In the genomic region with DNA sequence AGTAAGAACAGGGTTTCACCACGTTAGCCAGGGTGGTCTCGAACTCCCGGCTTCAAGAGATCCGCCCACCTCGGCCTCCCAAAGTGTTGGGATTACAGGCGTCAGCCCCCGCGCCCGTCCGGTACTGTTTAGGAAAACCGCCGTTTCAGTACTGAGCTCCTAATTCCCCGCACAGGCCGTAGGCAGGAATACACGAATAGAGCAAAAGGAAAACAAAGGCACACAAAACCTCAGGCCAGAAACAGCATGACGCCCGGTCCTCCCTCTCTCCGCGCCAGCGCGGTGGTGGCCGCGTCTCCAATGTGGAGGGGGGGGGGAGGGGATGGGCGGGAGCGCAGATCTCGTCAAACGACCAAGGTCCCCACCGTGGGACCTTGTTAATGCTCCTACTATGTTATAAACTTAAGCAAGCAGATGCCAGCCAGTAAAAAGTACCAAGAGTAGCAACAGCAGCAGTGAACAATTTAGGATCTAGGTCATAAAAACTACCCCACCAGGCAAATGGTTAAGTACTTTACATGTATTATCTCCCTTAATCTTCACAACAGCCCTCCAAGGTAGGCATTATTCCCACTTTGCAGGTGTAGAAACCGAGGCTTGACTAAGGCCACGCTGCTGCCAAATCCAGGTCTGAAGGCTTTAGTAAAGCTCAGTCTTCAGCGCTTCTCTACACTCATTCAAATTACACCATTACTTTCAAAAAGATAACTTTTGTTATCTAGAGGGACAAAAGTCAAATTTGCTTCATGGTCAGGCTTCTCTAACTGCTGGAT, we compare ENCODE assay signal across 8 cellular contexts. TPM values are rescaled to one million over a fixed set of nuclear protein-coding genes. Genes with fewer than 3 reads are reported as not detected.
DNase-seq lines count a peak whose midpoint lies in the region; ATAC-seq and TF ChIP-seq lines count a peak whose summit lies in the region.

No MANE protein-coding gene starts in this region.

- H3K9me3 ChIP-seq in MG63 (no peaks in the 10 kb centered on the region), SU-DHL-6 (ENCODE audit: insufficient read depth, low read length) (no peaks in the 10 kb centered on the region), psoas muscle (no peaks in the 10 kb centered on the region)

- in situ Hi-C loops in astrocyte of the spinal cord (cut with HindIII; ENCODE audit: low sequenced_read_pairs): no loop called here

- TF ChIP-seq CTCF in SU-DHL-6 (IDR thresholded peaks at IDR 0.05; ENCODE audit: insufficient read depth, low read length, poor library complexity, severe bottlenecking): no peak
- no peak for TF ChIP-seq CTCF in astrocyte of the spinal cord (IDR thresholded peaks at IDR 0.05; ENCODE audit: low read depth, low read length)
- no peak for TF ChIP-seq CTCF in psoas muscle (IDR thresholded peaks at IDR 0.05)

- 7 to 8% (median 8%) methylated on average over 24 to 28 of the region's 31 CpGs for WGBS in psoas muscle, 3 donors

- no peaks in the 10 kb centered on the region; the same call in 1 of the 2 replicates for H4K20me1 ChIP-seq in SU-DHL-6 (ENCODE audit: low read depth, low read length)

- intact Hi-C loops in psoas muscle (cut with DNase I): no loop called here

- H3K9ac ChIP-seq in SU-DHL-6 (ENCODE audit: low read length): peak overlapping the region; percentile 85

- peaks cover 13% of the 10 kb centered on the region for H3K4me1 ChIP-seq in psoas muscle

- H3K4me3 ChIP-seq in MG63 (peak overlapping the region; percentile 74), SU-DHL-6 (ENCODE audit: insufficient read depth, low read length, poor library complexity, severe bottlenecking) (peak overlapping the region; percentile 77), astrocyte of the spinal cord (ENCODE audit: low read depth, low read length) (peak overlapping the region; percentile 77), psoas muscle (peak overlapping the region; percentile 99)

- H3K27me3 ChIP-seq in MG63 (no peaks in the 10 kb centered on the region), SU-DHL-6 (ENCODE audit: low read length) (no peaks in the 10 kb centered on the region), psoas muscle (ENCODE audit: insufficient read depth in 3 of 3, low read length in 2 of 3) (no peaks in the 10 kb centered on the region)

- H3K9me2 ChIP-seq in SU-DHL-6 (replicated peaks; ENCODE audit: insufficient read depth, low read length): no peaks in the 10 kb centered on the region

- DNase-seq in ELF-1 (ENCODE audit: low read depth, low spot score) (peak; percentile 85), MG63 (peak; percentile 69), astrocyte of the spinal cord (ENCODE audit: low read depth, low spot score) (peak; percentile 69), hypothalamus (lab: John Stamatoyannopoulos, UW) (peak in 39 of 51 donors; percentile 10 to 70 (median 31)), psoas muscle (peak in 1 of 2 donors; percentile 66)

- H3K4me2 ChIP-seq in SU-DHL-6 (ENCODE audit: low read depth, low read length, poor library complexity, severe bottlenecking): peak overlapping the region; percentile 67

- peak overlapping the region; percentile 72 for H3K27ac ChIP-seq in SU-DHL-6 (ENCODE audit: low read depth, low read length)
- peak overlapping the region; percentile 95 for H3K27ac ChIP-seq in psoas muscle

- ATAC-seq in psoas muscle (peak; percentile 40 to 72 (median 48)), HG03442 (IDR thresholded peaks at IDR 0.05; ENCODE audit: unreplicated experiment) (no peak), GM21390 (IDR thresholded peaks at IDR 0.05; ENCODE audit: unreplicated experiment) (no peak)

- H2AFZ ChIP-seq in SU-DHL-6 (ENCODE audit: low read depth, low read length, severe bottlenecking): no peak overlapping the region

- peaks cover 27% of the 10 kb centered on the region for H3F3A ChIP-seq in SU-DHL-6 (ENCODE audit: insufficient read depth)

- H3K36me3 ChIP-seq in MG63 (peaks cover 31% of the 10 kb centered on the region), SU-DHL-6 (ENCODE audit: low read length) (no peaks in the 10 kb centered on the region), psoas muscle (ENCODE audit: insufficient read depth in 1 of 2, low read depth in 1 of 2) (no peaks in the 10 kb centered on the region)

- peaks cover 59% of the 10 kb centered on the region for H3K79me2 ChIP-seq in SU-DHL-6 (ENCODE audit: insufficient read depth, low read length)

RNA-seq across cellular contexts. Expression of a gene that starts 0.7 kb away (rescaled TPM):
- 63.6 and 63.9 TPM in 2 replicates for total RNA-seq in MG63 (2014; rRNA removed; shearing (Covaris generic); ENCODE audit: low replicate concordance)
- 10 to 100 TPM; 21.1 to 34.8 (median 25.4) TPM for total RNA-seq in psoas muscle
- polyA plus RNA-seq in psoas muscle: 10 to 100 TPM in 1 of 3 donors, 1 to 10 TPM in 2; 8.8 to 17.7 (median 9.1) TPM

RNA-seq across cellular contexts. Expression of a gene that starts 41.1 kb away (rescaled TPM):
- total RNA-seq in MG63 (2014; rRNA removed; shearing (Covaris generic); ENCODE audit: low replicate concordance): not detected in 2 replicates
- under 1 TPM in 1 of 4 donors, not detected in 3; 0.08 TPM for total RNA-seq in psoas muscle
- under 1 TPM in 1 of 3 donors, not detected in 2; 0.01 TPM for polyA plus RNA-seq in psoas muscle

RNA-seq across cellular contexts. Expression of a gene that starts 50.2 kb away (rescaled TPM):
- 38.1 and 66.0 TPM in 2 replicates for total RNA-seq in MG63 (2014; rRNA removed; shearing (Covaris generic); ENCODE audit: low replicate concordance)
- 10 to 100 TPM; 43.1 to 65.5 (median 54.8) TPM for total RNA-seq in psoas muscle
- 10 to 100 TPM; 34.0 to 57.5 (median 50.8) TPM for polyA plus RNA-seq in psoas muscle

Comparison
In these comparisons a context has a peak if more than half of its experiments do, and no peak if none do; other contexts are left out.
1. ATAC-seq: peak in psoas muscle (4 of 4); none in HG03442 (single experiment) and GM21390 (single experiment).
2. Peak in every context shown above with its lines, with median percentiles within 50 percentile points of each other: H3K4me3 ChIP-seq.